Comparison of ENCODE assay signal across 10 cellular contexts in the genomic region with DNA sequence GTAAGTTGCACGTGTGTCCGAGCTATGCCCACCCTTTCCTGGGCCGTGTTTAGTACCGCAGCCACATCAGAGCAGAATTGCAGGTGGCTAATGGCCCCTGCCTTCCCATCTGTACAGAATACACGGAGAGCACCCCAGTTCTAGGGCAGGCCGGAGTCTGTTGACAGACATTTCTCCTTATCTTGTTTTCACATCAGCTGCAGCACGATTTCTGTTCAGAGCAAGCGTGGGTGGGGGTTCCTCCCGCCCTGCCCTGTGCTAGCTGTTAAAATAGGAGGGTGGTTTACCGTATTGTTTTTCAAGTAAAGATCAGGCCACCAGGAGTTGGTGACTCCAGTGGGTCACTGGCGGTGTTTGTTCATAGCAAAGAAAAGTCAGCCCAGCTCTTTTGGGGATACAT. TPM values are rescaled to one million over a fixed set of nuclear protein-coding genes. Genes with fewer than 3 reads are reported as not detected.
DNase-seq lines count a peak whose midpoint lies in the region; ATAC-seq, FAIRE-seq and TF ChIP-seq lines count a peak whose summit lies in the region.
"Had no signal": no experiment of that assay in that cellular context is flagged by ENCODE, and none has a peak within 500 bp of the region (broad histone marks: within the 10 kb centered on the region; RNA-seq: fewer than 3 reads in every experiment).

No MANE protein-coding gene starts in this region.

- DNase-seq in activated gamma-delta T cell treated with Interleukin-2 at 50 U/mL for 16 hours (peak; percentile 65), activated gamma-delta T cell (lab: John Stamatoyannopoulos, UW) (no peak), erythroblast (lab: John Stamatoyannopoulos, UW) (peak; percentile 40 to 55), RCC 7860 (ENCODE audit: low spot score) (no peak), transverse colon (no peak)
- peak; percentile 46 for DNase-seq in activated CD4-positive, alpha-beta T cell treated with anti-CD3 and anti-CD28 coated beads for 1 hour

- TF ChIP-seq CTCF in transverse colon (IDR thresholded peaks at IDR 0.05) = no peak

- WGBS in transverse colon (ENCODE audit: low coverage in 1 of 2), 2 donors = 62 to 70% methylated on average over 4 to 11 of the region's 11 CpGs

- TF ChIP-seq POLR2A in erythroblast (IDR thresholded peaks at IDR 0.05; ENCODE audit: low read length) (no peak), transverse colon (IDR thresholded peaks at IDR 0.05) (no peak)

- in situ Hi-C loops in transverse colon (cut with MboI; ENCODE audit: low pct_ligation_motif_present in 1 of 4, low pct_unique_long_range_greater_than_20kb in 1 of 4, low sequenced_read_pairs in 3 of 4) = no loop called here

- no peak for TF ChIP-seq EP300 in transverse colon (IDR thresholded peaks at IDR 0.05; ENCODE audit: low read depth)

- ATAC-seq in HG03159 (IDR thresholded peaks at IDR 0.05; ENCODE audit: unreplicated experiment) (no peak), GM21390 (IDR thresholded peaks at IDR 0.05; ENCODE audit: unreplicated experiment) (no peak)

- H3K4me1 ChIP-seq in transverse colon = peaks cover 2 to 11% (median 4%) of the 10 kb centered on the region in 4 donors

- intact Hi-C loops in transverse colon (cut with DNase I; ENCODE audit: low total_unique reads) = no loop called here

- H3K27me3 ChIP-seq in transverse colon = no peaks in the 10 kb centered on the region

- no peak overlapping the region for H3K4me3 ChIP-seq in transverse colon
- H3K4me3 ChIP-seq: A549 had no signal

- FAIRE-seq in RCC 7860 (lab: Jason Lieb, UNC) = no peak
- FAIRE-seq: A549 had no signal

- no peaks in the 10 kb centered on the region for H3K36me3 ChIP-seq in transverse colon

- H3K27ac ChIP-seq in transverse colon = peak overlapping the region in 1 of 4 donors; percentile 45
- H3K27ac ChIP-seq: KMS-11 had no signal

- H3K9me3 ChIP-seq in transverse colon = no peaks in the 10 kb centered on the region
- H3K9me3 ChIP-seq: A549 had no signal

RNA-seq across cellular contexts. Expression of a gene that starts 41.1 kb away (rescaled TPM):
- total RNA-seq in transverse colon = 100 to 1,000 TPM in 1 of 4 donors, 10 to 100 TPM in 1, 1 to 10 TPM in 2; 2.0 to 101 (median 17.0) TPM

Comparison
In these comparisons a context has a peak if more than half of its experiments do, and no peak if none do; other contexts are left out.
1. DNase-seq: peak in activated gamma-delta T cell treated with Interleukin-2 at 50 U/mL for 16 hours (single experiment), activated CD4-positive, alpha-beta T cell treated with anti-CD3 and anti-CD28 coated beads for 1 hour (single experiment) and erythroblast (2 of 2); none in activated gamma-delta T cell (single experiment), RCC 7860 (single experiment) and transverse colon (single experiment).